Comparison of ENCODE assay signal across 25 cellular contexts in the genomic region with DNA sequence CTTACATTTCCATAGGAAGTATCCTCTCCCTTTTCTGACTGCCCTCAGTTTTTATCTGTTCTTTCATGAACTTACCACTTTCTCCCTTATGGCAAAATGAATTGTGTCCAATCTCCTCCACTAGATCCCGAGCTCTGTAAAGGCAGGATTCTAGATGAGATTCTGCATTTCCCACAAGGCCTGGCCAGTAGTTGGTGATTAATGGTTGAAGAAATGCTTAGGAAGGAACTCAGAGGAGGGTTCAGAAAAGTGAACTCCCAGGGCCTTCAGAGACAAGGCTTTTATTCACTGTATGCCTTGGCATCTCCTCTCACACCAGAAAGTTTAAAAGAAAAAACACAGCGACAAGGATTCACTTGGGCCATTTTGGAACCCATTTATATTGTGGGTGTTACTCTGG.
A peak's percentile ranks its signal among the peaks of the same experiment; 100 is the strongest.
DNase-seq lines count a peak whose midpoint lies in the region; ATAC-seq and TF ChIP-seq lines count a peak whose summit lies in the region.
"Had no signal": no experiment of that assay in that cellular context is flagged by ENCODE, and none has a peak within 500 bp of the region (broad histone marks: within the 10 kb centered on the region; RNA-seq: fewer than 3 reads in every experiment).

No MANE protein-coding gene starts in this region.

- no TSS peak for BruUV-seq in A673 (replicated peaks; lab: Mats Ljungman, UMichigan)

- 72 to 85% (median 82%) methylated on average over 2 of the region's 2 CpGs for WGBS in heart left ventricle, 4 donors

- H3K27ac Mint-ChIP-seq in osteocyte (ENCODE audit: unreplicated experiment): peak overlapping the region; percentile 83
- H3K27ac Mint-ChIP-seq in naive thymus-derived CD8-positive, alpha-beta T cell: no peak overlapping the region
- no peak overlapping the region for H3K27ac Mint-ChIP-seq in CD8-positive, alpha-beta T cell
- H3K27ac Mint-ChIP-seq: activated CD4-positive, alpha-beta memory T cell treated with anti-CD3 and anti-CD28 coated beads for 36 hours; activated naive CD4-positive, alpha-beta T cell treated with anti-CD3 and anti-CD28 coated beads for 36 hours; memory B cell; stimulated activated naive CD8-positive, alpha-beta T cell treated with anti-CD3 and anti-CD28 coated beads, Interleukin-15, Interleukin-2, amounts not matched to agents 100 ng/mL and 50 ng/mL, for 24 hours; WTC11 had no signal

- peaks cover 0 to 50% (median 24%) of the 10 kb centered on the region in 9 donors for H3K36me3 ChIP-seq in heart left ventricle
- H3K36me3 ChIP-seq in lower lobe of right lung: peaks cover 6% of the 10 kb centered on the region
- H3K36me3 ChIP-seq in A673 (ENCODE audit: insufficient read depth, low read length, poor library complexity, severe bottlenecking): no peaks in the 10 kb centered on the region
- no peaks in the 10 kb centered on the region for H3K36me3 ChIP-seq in CD8-positive, alpha-beta T cell (ENCODE audit: insufficient read depth, low read length)
- H3K36me3 ChIP-seq: colonic mucosa, MG63, prostate gland had no signal

- H3K9me3 ChIP-seq in heart left ventricle: no peaks in the 10 kb centered on the region
- no peaks in the 10 kb centered on the region for H3K9me3 ChIP-seq in lower lobe of right lung
- no peaks in the 10 kb centered on the region for H3K9me3 ChIP-seq in A673 (ENCODE audit: low read depth, low read length, poor library complexity, severe bottlenecking)
- no peaks in the 10 kb centered on the region for H3K9me3 ChIP-seq in CD8-positive, alpha-beta T cell (ENCODE audit: low read length)
- H3K9me3 ChIP-seq: body of pancreas, colonic mucosa, MG63, prostate gland had no signal

- H3K4me3 ChIP-seq in heart left ventricle (no peak overlapping the region), lower lobe of right lung (no peak overlapping the region), A673 (ENCODE audit: low read depth, low read length, poor library complexity, severe bottlenecking) (no peak overlapping the region)
- H3K4me3 ChIP-seq in CD8-positive, alpha-beta T cell (ENCODE audit: low read depth, low read length): no peak overlapping the region
- H3K4me3 ChIP-seq: body of pancreas, colonic mucosa, MG63, prostate gland had no signal

- DNase-seq in Right ventricle myocardium inferior (ENCODE audit: missing footprints) (no peak), cardiac septum (ENCODE audit: low spot score) (no peak), heart left ventricle (no peak), osteocyte (ENCODE audit: extremely low spot score, unreplicated experiment) (no peak), lower lobe of right lung (no peak), A673 (ENCODE audit: low spot score) (no peak)
- no peak for DNase-seq in naive thymus-derived CD8-positive, alpha-beta T cell
- no peak for DNase-seq in CD8-positive, alpha-beta T cell
- DNase-seq: activated CD4-positive, alpha-beta memory T cell treated with anti-CD3 and anti-CD28 coated beads for 36 hours; activated naive CD4-positive, alpha-beta T cell treated with anti-CD3 and anti-CD28 coated beads for 36 hours; activated T-cell treated with anti-CD3 and anti-CD28 coated beads, Interleukin-2, amount 50 U/mL, for 1 hour; colonic mucosa; kidney; NCI-H1436; NCI-H526; small intestine; stimulated activated CD4-positive, alpha-beta T cell treated with anti-CD3 and anti-CD28 coated beads, Interleukin-2, amount 100 ng/mL, for 48 hours; T-helper 9 cell had no signal

- H3K27me3 ChIP-seq in heart left ventricle (no peaks in the 10 kb centered on the region), lower lobe of right lung (ENCODE audit: low read depth) (no peaks in the 10 kb centered on the region), A673 (replicated peaks; ENCODE audit: insufficient read depth, low read depth, low read length, poor library complexity) (no peaks in the 10 kb centered on the region)
- H3K27me3 ChIP-seq in CD8-positive, alpha-beta T cell (ENCODE audit: insufficient read depth, low read length): no peaks in the 10 kb centered on the region
- H3K27me3 ChIP-seq: body of pancreas, colonic mucosa, MG63 had no signal

- peaks cover 0 to 28% (median 0%) of the 10 kb centered on the region in 12 donors for H3K4me1 ChIP-seq in heart left ventricle
- no peaks in the 10 kb centered on the region for H3K4me1 ChIP-seq in lower lobe of right lung
- H3K4me1 ChIP-seq in A673 (ENCODE audit: insufficient read depth, low read length, poor library complexity, severe bottlenecking): peaks cover 20% of the 10 kb centered on the region
- no peaks in the 10 kb centered on the region for H3K4me1 ChIP-seq in CD8-positive, alpha-beta T cell (ENCODE audit: insufficient read depth, low read length)
- H3K4me1 ChIP-seq: body of pancreas, colonic mucosa, prostate gland had no signal

- peak overlapping the region in 8 of 12 donors; percentile 8 to 77 (median 40) for H3K27ac ChIP-seq in heart left ventricle
- no peak overlapping the region for H3K27ac ChIP-seq in lower lobe of right lung
- H3K27ac ChIP-seq in A673 (ENCODE audit: low read depth, low read length, poor library complexity, severe bottlenecking): no peak overlapping the region
- no peak overlapping the region for H3K27ac ChIP-seq in CD8-positive, alpha-beta T cell (ENCODE audit: low read depth, low read length)
- H3K27ac ChIP-seq: body of pancreas, colonic mucosa, prostate gland had no signal

- POLR2A ChIA-PET in naive thymus-derived CD8-positive, alpha-beta T cell (lab: Charles Lee): no interaction called here
- POLR2A ChIA-PET in A673 (lab: Charles Lee; ENCODE audit: low non-redundant PET): no interaction called here
- POLR2A ChIA-PET in CD8-positive, alpha-beta T cell (lab: Charles Lee): no interaction called here

- peaks cover 29% of the 10 kb centered on the region for H3K4me1 Mint-ChIP-seq in osteocyte (ENCODE audit: unreplicated experiment)
- no peaks in the 10 kb centered on the region for H3K4me1 Mint-ChIP-seq in naive thymus-derived CD8-positive, alpha-beta T cell
- H3K4me1 Mint-ChIP-seq in CD8-positive, alpha-beta T cell (ENCODE audit: low read depth): no peaks in the 10 kb centered on the region
- H3K4me1 Mint-ChIP-seq: memory B cell, WTC11 had no signal

- ATAC-seq in Right ventricle myocardium inferior (peak; percentile 22), heart left ventricle (peak in 2 of 4 donors; percentile 6 to 22), lower lobe of right lung (no peak)
- no peak for ATAC-seq in naive thymus-derived CD8-positive, alpha-beta T cell
- no peak for ATAC-seq in CD8-positive, alpha-beta T cell
- ATAC-seq: SK-N-SH treated with all-trans-retinoic acid at 6 μM for 48 hours, WTC11 had no signal

- intact Hi-C loops in Right ventricle myocardium inferior (cut with DNase I) (no loop called here), cardiac septum (cut with DNase I) (no loop called here), heart left ventricle (cut with DNase I) (no loop called here), lower lobe of right lung (cut with DNase I) (no loop called here), A673 (cut with micrococcal nuclease; ENCODE audit: unreplicated experiment) (no loop called here)
- intact Hi-C loops in CD8-positive, alpha-beta T cell (cut with DNase I, micrococcal nuclease): no loop called here

- CTCF ChIA-PET in A673 (lab: Charles Lee): no interaction called here
- CTCF ChIA-PET in CD8-positive, alpha-beta T cell (lab: Charles Lee): interaction anchor here (2.2 kb wide), 1 partner anchor 16 kb away, joined by 5 read pairs; no protein-coding TSS in a partner anchor

- no peaks in the 10 kb centered on the region for H3K9me3 Mint-ChIP-seq in osteocyte (ENCODE audit: unreplicated experiment)
- H3K9me3 Mint-ChIP-seq in naive thymus-derived CD8-positive, alpha-beta T cell: no peaks in the 10 kb centered on the region
- H3K9me3 Mint-ChIP-seq in CD8-positive, alpha-beta T cell: no peaks in the 10 kb centered on the region
- H3K9me3 Mint-ChIP-seq: activated CD4-positive, alpha-beta memory T cell treated with anti-CD3 and anti-CD28 coated beads for 36 hours; activated naive CD4-positive, alpha-beta T cell treated with anti-CD3 and anti-CD28 coated beads for 36 hours; memory B cell; WTC11 had no signal

- peaks cover 7% of the 10 kb centered on the region for H3K36me3 Mint-ChIP-seq in osteocyte (ENCODE audit: unreplicated experiment)
- H3K36me3 Mint-ChIP-seq in naive thymus-derived CD8-positive, alpha-beta T cell: no peaks in the 10 kb centered on the region
- H3K36me3 Mint-ChIP-seq in CD8-positive, alpha-beta T cell: no peaks in the 10 kb centered on the region
- H3K36me3 Mint-ChIP-seq: activated CD4-positive, alpha-beta memory T cell treated with anti-CD3 and anti-CD28 coated beads for 36 hours; memory B cell; WTC11 had no signal

- no peaks in the 10 kb centered on the region for H3K27me3 Mint-ChIP-seq in osteocyte (ENCODE audit: unreplicated experiment)
- H3K27me3 Mint-ChIP-seq in naive thymus-derived CD8-positive, alpha-beta T cell: no peaks in the 10 kb centered on the region
- no peaks in the 10 kb centered on the region for H3K27me3 Mint-ChIP-seq in CD8-positive, alpha-beta T cell (ENCODE audit: low read depth)
- H3K27me3 Mint-ChIP-seq: activated CD4-positive, alpha-beta memory T cell treated with anti-CD3 and anti-CD28 coated beads for 36 hours; stimulated activated naive CD8-positive, alpha-beta T cell treated with anti-CD3 and anti-CD28 coated beads, Interleukin-15, Interleukin-2, amounts not matched to agents 100 ng/mL and 50 ng/mL, for 24 hours had no signal

- no peak overlapping the region for H3K4me3 Mint-ChIP-seq in osteocyte (ENCODE audit: unreplicated experiment)
- H3K4me3 Mint-ChIP-seq in naive thymus-derived CD8-positive, alpha-beta T cell: no peak overlapping the region
- no peak overlapping the region for H3K4me3 Mint-ChIP-seq in CD8-positive, alpha-beta T cell
- H3K4me3 Mint-ChIP-seq: activated CD4-positive, alpha-beta memory T cell treated with anti-CD3 and anti-CD28 coated beads for 36 hours; activated naive CD4-positive, alpha-beta T cell treated with anti-CD3 and anti-CD28 coated beads for 36 hours; memory B cell; stimulated activated naive CD8-positive, alpha-beta T cell treated with anti-CD3 and anti-CD28 coated beads, Interleukin-15, Interleukin-2, amounts not matched to agents 100 ng/mL and 50 ng/mL, for 24 hours; WTC11 had no signal

- TF ChIP-seq CTCF in heart left ventricle (IDR thresholded peaks at IDR 0.05) (no peak), osteocyte (IDR thresholded peaks at IDR 0.05) (no peak), lower lobe of right lung (IDR thresholded peaks at IDR 0.05) (no peak), A673 (conservative IDR thresholded peaks at IDR 0.05; ENCODE audit: low read depth, low read length) (no peak)
- TF ChIP-seq CTCF in CD8-positive, alpha-beta T cell (IDR thresholded peaks at IDR 0.05): no peak

- no peak for TF ChIP-seq POLR2A in heart left ventricle (IDR thresholded peaks at IDR 0.05)

Comparison
In these comparisons a context has a peak if more than half of its experiments do, and no peak if none do; other contexts are left out.
1. H3K27ac ChIP-seq: peak in heart left ventricle (8 of 12); none in lower lobe of right lung (single experiment), A673 (single experiment) and CD8-positive, alpha-beta T cell (single experiment).